8 cellular contexts compared by ENCODE assay signal in genomic region chrX:48697182-48697727, GRCh38. TPM values are rescaled to one million over a fixed set of nuclear protein-coding genes. Genes with fewer than 3 reads are reported as not detected.
DNase-seq lines count a peak whose midpoint lies in the region; ATAC-seq and TF ChIP-seq lines count a peak whose summit lies in the region.

No MANE protein-coding gene starts in this region.

- DNase-seq in activated CD8-positive, alpha-beta memory T cell treated with anti-CD3 and anti-CD28 coated beads for 24 hours: peak; percentile 67
- DNase-seq in activated CD8-positive, alpha-beta memory T cell treated with anti-CD3 and anti-CD28 coated beads, Interleukin-2, amount 50 U/mL, for 4 hours: no peak
- DNase-seq in PC-9 (no peak), fibroblast of pulmonary artery (ENCODE audit: low read depth) (no peak), gastrocnemius medialis (no peak), HPDE6-E6E7 (ENCODE audit: extremely low spot score) (no peak), NCI-H187 (lab: John Stamatoyannopoulos, UW) (no peak)
- no peak for DNase-seq in NK-92 treated with Interleukin-12 subunit alpha and Interleukin-12 subunit beta, amount 100 ng/mL, for 24 hours (lab: John Stamatoyannopoulos, UW)

- no peak for ATAC-seq in gastrocnemius medialis

- H3K79me2 ChIP-seq in PC-9 (ENCODE audit: low read depth): peaks cover 7% of the 10 kb centered on the region; the same call in 1 of the 2 replicates

- H3K4me1 ChIP-seq in PC-9 (replicated peaks; ENCODE audit: insufficient read depth) (no peaks in the 10 kb centered on the region), gastrocnemius medialis (no peaks in the 10 kb centered on the region)

- H3K9me2 ChIP-seq in PC-9 (ENCODE audit: insufficient read depth): no peaks in the 10 kb centered on the region

- H3K36me3 ChIP-seq in PC-9 (ENCODE audit: low read depth) (no peaks in the 10 kb centered on the region), gastrocnemius medialis (peaks cover 0 to 6% of the 10 kb centered on the region in 2 donors)

- peak overlapping the region; percentile 61 for H3K4me2 ChIP-seq in PC-9

- no peak for TF ChIP-seq CTCF in PC-9 (conservative IDR thresholded peaks at IDR 0.05)
- no peak for TF ChIP-seq CTCF in fibroblast of pulmonary artery (IDR thresholded peaks at IDR 0.05; ENCODE audit: low read length, missing control alignments)
- TF ChIP-seq CTCF in gastrocnemius medialis (IDR thresholded peaks at IDR 0.05 in 4 of 5, conservative IDR thresholded peaks at IDR 0.05 in 1 of 5): no peak

- no peak for TF ChIP-seq POLR2A in gastrocnemius medialis (IDR thresholded peaks at IDR 0.05)

- POLR2A ChIA-PET in PC-9 (lab: Charles Lee; ENCODE audit: unreplicated experiment): no interaction called here

- no TSS peak for BruUV-seq in PC-9 (replicated peaks; lab: Mats Ljungman, UMichigan)

- no peaks in the 10 kb centered on the region for H4K20me1 ChIP-seq in PC-9 (ENCODE audit: insufficient read depth)

- H3K4me3 ChIP-seq in PC-9: peak overlapping the region; percentile 52; the same call in 1 of the 2 replicates
- peak overlapping the region; percentile 58 for H3K4me3 ChIP-seq in fibroblast of pulmonary artery (replicated peaks; ENCODE audit: low read depth, low read length)
- peak overlapping the region; percentile 28 to 66 (median 50) for H3K4me3 ChIP-seq in gastrocnemius medialis

- intact Hi-C loops in PC-9 (cut with micrococcal nuclease; ENCODE audit: unreplicated experiment) (loop anchor here (2.0 kb wide), 1 partner anchor 58 kb away; no protein-coding TSS in a partner anchor), gastrocnemius medialis (cut with DNase I; ENCODE audit: low total_unique reads) (no loop called here)

- no peak overlapping the region for H2AFZ ChIP-seq in PC-9

- H3K27me3 ChIP-seq in PC-9 (ENCODE audit: insufficient read depth, low read depth) (no peaks in the 10 kb centered on the region), gastrocnemius medialis (no peaks in the 10 kb centered on the region)

- CTCF ChIA-PET in PC-9 (lab: Charles Lee): no interaction called here

- no peak overlapping the region for H3K27ac ChIP-seq in PC-9
- peak overlapping the region; percentile 91 to 96 (median 95) for H3K27ac ChIP-seq in gastrocnemius medialis

- H3K9me3 ChIP-seq in PC-9 (ENCODE audit: insufficient read depth, low read depth): no peaks in the 10 kb centered on the region
- H3K9me3 ChIP-seq in gastrocnemius medialis: no peaks in the 10 kb centered on the region

- H3F3A ChIP-seq in PC-9 (ENCODE audit: insufficient read depth, low read depth): no peaks in the 10 kb centered on the region

- in situ Hi-C loops in gastrocnemius medialis (cut with MboI; ENCODE audit: low sequenced_read_pairs in 4 of 4): no loop called here

RNA-seq across cellular contexts. Expression of gene SUV39H1, which starts 0.7 kb away (rescaled TPM):
- total RNA-seq in PC-9 (2021) (10.5 and 11.7 TPM in 2 replicates), gastrocnemius medialis (1 to 10 TPM; 1.7 to 6.1 (median 3.3) TPM)

RNA-seq across cellular contexts. Expression of gene WAS, which starts 13.7 kb away (rescaled TPM):
- 0.22 TPM in 1 of 2 replicates, not detected in the other for total RNA-seq in PC-9 (2021)
- total RNA-seq in gastrocnemius medialis: 1 to 10 TPM; 1.8 to 2.7 (median 2.5) TPM
